1 cellular context compared by ENCODE assay signal in the genomic region with DNA sequence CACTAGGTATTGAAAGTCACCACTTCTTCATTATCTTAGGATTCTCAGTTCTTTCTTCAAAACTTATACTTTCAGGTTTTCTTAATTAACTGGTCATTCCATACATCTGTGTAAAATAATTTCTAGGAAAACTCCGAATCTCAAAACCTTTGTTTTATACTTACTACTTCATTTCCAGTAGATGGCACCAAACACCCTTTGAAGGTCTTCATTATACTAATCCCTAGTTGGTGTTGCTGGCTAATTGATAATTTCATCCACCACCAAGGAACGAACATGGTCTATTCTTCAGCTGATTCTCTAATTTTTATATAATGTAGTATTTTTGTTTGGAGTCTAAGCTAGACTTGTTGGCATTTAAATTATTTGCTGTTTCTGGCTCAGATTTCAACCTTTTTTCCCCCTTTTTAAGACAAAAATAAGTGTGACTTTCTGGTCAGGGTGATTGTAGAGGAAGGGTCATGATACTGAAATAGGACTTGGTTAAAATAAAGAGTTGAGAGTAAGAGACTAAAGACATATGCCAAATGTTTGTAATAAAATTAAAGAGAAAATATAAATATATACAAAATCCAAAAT.
TF ChIP-seq lines count a peak whose summit lies in the region.

No MANE protein-coding gene starts in this region.

TF ChIP-seq in K562, 482 proteins besides CTCF, POLR2A, EP300 and RAD21 (continued from another document):
- TF ChIP-seq, protein P1, sequence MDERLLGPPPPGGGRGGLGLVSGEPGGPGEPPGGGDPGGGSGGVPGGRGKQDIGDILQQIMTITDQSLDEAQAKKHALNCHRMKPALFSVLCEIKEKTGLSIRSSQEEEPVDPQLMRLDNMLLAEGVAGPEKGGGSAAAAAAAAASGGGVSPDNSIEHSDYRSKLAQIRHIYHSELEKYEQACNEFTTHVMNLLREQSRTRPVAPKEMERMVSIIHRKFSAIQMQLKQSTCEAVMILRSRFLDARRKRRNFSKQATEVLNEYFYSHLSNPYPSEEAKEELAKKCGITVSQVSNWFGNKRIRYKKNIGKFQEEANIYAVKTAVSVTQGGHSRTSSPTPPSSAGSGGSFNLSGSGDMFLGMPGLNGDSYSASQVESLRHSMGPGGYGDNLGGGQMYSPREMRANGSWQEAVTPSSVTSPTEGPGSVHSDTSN (CRISPR knock-in tag; IDR thresholded peaks at IDR 0.05; ENCODE audit: low read depth): no peak
- TF ChIP-seq, protein P1 (tag; conservative IDR thresholded peaks at IDR 0.05; ENCODE audit: low read depth): no peak
- TF ChIP-seq HLTF (IDR thresholded peaks at IDR 0.05) (no peak), CXXC5 (CRISPR knock-in tag; IDR thresholded peaks at IDR 0.05) (0 out of 2 replicates have a peak, but pooled peaks have one; percentile 29), NUFIP1 (IDR thresholded peaks at IDR 0.05; ENCODE audit: partially characterized antibody) (no peak), FOXJ3 (CRISPR knock-in tag; IDR thresholded peaks at IDR 0.05) (no peak), SRSF1 (IDR thresholded peaks at IDR 0.05; ENCODE audit: low read depth, low read length) (no peak), ZFX (CRISPR knock-in tag; IDR thresholded peaks at IDR 0.05) (no peak), ZNF184 (CRISPR knock-in tag; IDR thresholded peaks at IDR 0.05) (no peak), ZNF507 (tag; conservative IDR thresholded peaks at IDR 0.05) (no peak), NEUROD1 (IDR thresholded peaks at IDR 0.05; ENCODE audit: borderline replicate concordance, low read depth, low read length, partially characterized antibody) (no peak), NFYB (IDR thresholded peaks at IDR 0.05; ENCODE audit: extremely low read depth, insufficient read length) (no peak), NFE2L1 (tag; IDR thresholded peaks at IDR 0.05; ENCODE audit: borderline replicate concordance, low read depth) (no peak), HDAC2 (IDR thresholded peaks at IDR 0.05) (no peak), LCOR (CRISPR knock-in tag; IDR thresholded peaks at IDR 0.05) (no peak), MCM5 (IDR thresholded peaks at IDR 0.05; ENCODE audit: low read depth) (no peak), ZNF584 (CRISPR knock-in tag; IDR thresholded peaks at IDR 0.05; ENCODE audit: low read depth) (no peak), BRD9 (IDR thresholded peaks at IDR 0.05; ENCODE audit: low read depth, partially characterized antibody) (peak; percentile 79), PHF21A (IDR thresholded peaks at IDR 0.05; ENCODE audit: borderline replicate concordance, low read depth) (no peak), NFRKB (IDR thresholded peaks at IDR 0.05; ENCODE audit: low read depth) (0 out of 2 replicates have a peak, but pooled peaks have one; percentile 28), FOXA1 (IDR thresholded peaks at IDR 0.05; ENCODE audit: borderline replicate concordance) (no peak), NFIC (IDR thresholded peaks at IDR 0.05) (no peak), ZNF408 (CRISPR knock-in tag; IDR thresholded peaks at IDR 0.05; ENCODE audit: low read depth) (no peak), ZNF23 (CRISPR knock-in tag; IDR thresholded peaks at IDR 0.05) (no peak), ZNF143 (CRISPR knock-in tag; IDR thresholded peaks at IDR 0.05) (no peak), THRAP3 (IDR thresholded peaks at IDR 0.05; ENCODE audit: borderline replicate concordance) (no peak), BCOR (IDR thresholded peaks at IDR 0.05) (no peak), RB1 (IDR thresholded peaks at IDR 0.05; ENCODE audit: low read depth) (no peak)
- TF ChIP-seq, protein P2, sequence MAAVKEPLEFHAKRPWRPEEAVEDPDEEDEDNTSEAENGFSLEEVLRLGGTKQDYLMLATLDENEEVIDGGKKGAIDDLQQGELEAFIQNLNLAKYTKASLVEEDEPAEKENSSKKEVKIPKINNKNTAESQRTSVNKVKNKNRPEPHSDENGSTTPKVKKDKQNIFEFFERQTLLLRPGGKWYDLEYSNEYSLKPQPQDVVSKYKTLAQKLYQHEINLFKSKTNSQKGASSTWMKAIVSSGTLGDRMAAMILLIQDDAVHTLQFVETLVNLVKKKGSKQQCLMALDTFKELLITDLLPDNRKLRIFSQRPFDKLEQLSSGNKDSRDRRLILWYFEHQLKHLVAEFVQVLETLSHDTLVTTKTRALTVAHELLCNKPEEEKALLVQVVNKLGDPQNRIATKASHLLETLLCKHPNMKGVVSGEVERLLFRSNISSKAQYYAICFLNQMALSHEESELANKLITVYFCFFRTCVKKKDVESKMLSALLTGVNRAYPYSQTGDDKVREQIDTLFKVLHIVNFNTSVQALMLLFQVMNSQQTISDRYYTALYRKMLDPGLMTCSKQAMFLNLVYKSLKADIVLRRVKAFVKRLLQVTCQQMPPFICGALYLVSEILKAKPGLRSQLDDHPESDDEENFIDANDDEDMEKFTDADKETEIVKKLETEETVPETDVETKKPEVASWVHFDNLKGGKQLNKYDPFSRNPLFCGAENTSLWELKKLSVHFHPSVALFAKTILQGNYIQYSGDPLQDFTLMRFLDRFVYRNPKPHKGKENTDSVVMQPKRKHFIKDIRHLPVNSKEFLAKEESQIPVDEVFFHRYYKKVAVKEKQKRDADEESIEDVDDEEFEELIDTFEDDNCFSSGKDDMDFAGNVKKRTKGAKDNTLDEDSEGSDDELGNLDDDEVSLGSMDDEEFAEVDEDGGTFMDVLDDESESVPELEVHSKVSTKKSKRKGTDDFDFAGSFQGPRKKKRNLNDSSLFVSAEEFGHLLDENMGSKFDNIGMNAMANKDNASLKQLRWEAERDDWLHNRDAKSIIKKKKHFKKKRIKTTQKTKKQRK (IDR thresholded peaks at IDR 0.05; ENCODE audit: borderline replicate concordance, low read depth, low read length): no peak
- TF ChIP-seq, protein P3, sequence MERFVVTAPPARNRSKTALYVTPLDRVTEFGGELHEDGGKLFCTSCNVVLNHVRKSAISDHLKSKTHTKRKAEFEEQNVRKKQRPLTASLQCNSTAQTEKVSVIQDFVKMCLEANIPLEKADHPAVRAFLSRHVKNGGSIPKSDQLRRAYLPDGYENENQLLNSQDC (CRISPR knock-in tag; IDR thresholded peaks at IDR 0.05): no peak
- TF ChIP-seq, protein P4, sequence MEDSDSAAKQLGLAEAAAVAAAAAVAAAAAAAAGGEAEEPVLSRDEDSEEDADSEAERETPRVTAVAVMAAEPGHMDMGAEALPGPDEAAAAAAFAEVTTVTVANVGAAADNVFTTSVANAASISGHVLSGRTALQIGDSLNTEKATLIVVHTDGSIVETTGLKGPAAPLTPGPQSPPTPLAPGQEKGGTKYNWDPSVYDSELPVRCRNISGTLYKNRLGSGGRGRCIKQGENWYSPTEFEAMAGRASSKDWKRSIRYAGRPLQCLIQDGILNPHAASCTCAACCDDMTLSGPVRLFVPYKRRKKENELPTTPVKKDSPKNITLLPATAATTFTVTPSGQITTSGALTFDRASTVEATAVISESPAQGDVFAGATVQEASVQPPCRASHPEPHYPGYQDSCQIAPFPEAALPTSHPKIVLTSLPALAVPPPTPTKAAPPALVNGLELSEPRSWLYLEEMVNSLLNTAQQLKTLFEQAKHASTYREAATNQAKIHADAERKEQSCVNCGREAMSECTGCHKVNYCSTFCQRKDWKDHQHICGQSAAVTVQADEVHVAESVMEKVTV (CRISPR knock-in tag; IDR thresholded peaks at IDR 0.05): peak; percentile 89
